ENCODE assay signal across 8 cellular contexts in genomic region chr15:39801641-39802309, GRCh38. TPM values are rescaled to one million over a fixed set of nuclear protein-coding genes. Genes with fewer than 3 reads are reported as not detected.
DNase-seq lines count a peak whose midpoint lies in the region; ATAC-seq and TF ChIP-seq lines count a peak whose summit lies in the region.

No MANE protein-coding gene starts in this region.

- intact Hi-C loops in activated CD4-positive, alpha-beta T cell treated with anti-CD3 and anti-CD28 coated beads, Interleukin-2, amount 10 ng/mL, durations not matched to agents 24 days and 14 days (cut with micrococcal nuclease): loop anchor here (5.0 kb wide), 1 partner anchor 71 kb away; no protein-coding TSS in a partner anchor
- intact Hi-C loops in HCT116 (cut with micrococcal nuclease): loop anchor here (1.0 kb wide), 1 partner anchor 74 kb away; no protein-coding TSS in a partner anchor
- intact Hi-C loops in PC-9 (cut with micrococcal nuclease; ENCODE audit: unreplicated experiment): no loop called here

- no peak overlapping the region for H3K9ac ChIP-seq in HCT116 (ENCODE audit: low read length)

- CTCF ChIA-PET in HCT116 (lab: Charles Lee) (interaction anchor here (1.0 kb wide), 2 partner anchors 73 to 116 kb away, joined by 3 to 5 read pairs; no protein-coding TSS in a partner anchor), PC-9 (lab: Charles Lee) (no interaction called here)

- no peaks in the 10 kb centered on the region for H3K9me2 ChIP-seq in HCT116 (ENCODE audit: insufficient read depth)
- no peaks in the 10 kb centered on the region for H3K9me2 ChIP-seq in PC-9 (ENCODE audit: insufficient read depth)

- peak overlapping the region; percentile 24 for H2AFZ ChIP-seq in HCT116 (ENCODE audit: low read depth, low read length, poor library complexity, severe bottlenecking)
- H2AFZ ChIP-seq in PC-9: no peak overlapping the region

- POLR2A ChIA-PET in HCT116 (lab: Charles Lee): no interaction called here
- POLR2A ChIA-PET in PC-9 (lab: Charles Lee; ENCODE audit: unreplicated experiment): no interaction called here

- H3K27ac Mint-ChIP-seq in activated CD4-positive, alpha-beta T cell treated with anti-CD3 and anti-CD28 coated beads, Interleukin-2, amount 10 ng/mL, durations not matched to agents 24 days and 14 days: no peak overlapping the region

- H3K4me1 Mint-ChIP-seq in activated CD4-positive, alpha-beta T cell treated with anti-CD3 and anti-CD28 coated beads, Interleukin-2, amount 10 ng/mL, durations not matched to agents 24 days and 14 days: no peaks in the 10 kb centered on the region

- H3K27ac ChIP-seq in HCT116 (ENCODE audit: low read depth, low read length) (no peak overlapping the region), PC-9 (no peak overlapping the region)

- H3K79me2 ChIP-seq in HCT116 (ENCODE audit: insufficient read depth, low read length) (no peaks in the 10 kb centered on the region), PC-9 (ENCODE audit: low read depth) (no peaks in the 10 kb centered on the region)

- peak; percentile 54 for TF ChIP-seq RAD21 in HCT116 (IDR thresholded peaks at IDR 0.05; ENCODE audit: low read depth)

- H3K4me2 ChIP-seq in HCT116 (ENCODE audit: low read length) (no peak overlapping the region), PC-9 (no peak overlapping the region)

- H3K9me3 Mint-ChIP-seq in activated CD4-positive, alpha-beta T cell treated with anti-CD3 and anti-CD28 coated beads, Interleukin-2, amount 10 ng/mL, durations not matched to agents 24 days and 14 days: no peaks in the 10 kb centered on the region

- H3K4me1 ChIP-seq in HCT116 (ENCODE audit: control insufficient read depth in 1 of 2, insufficient read depth in 2 of 2, low read length in 2 of 2): peaks cover 0 to 4% of the 10 kb centered on the region in 2 experiments; a peak in 1 of 4 replicates
- H3K4me1 ChIP-seq in PC-9 (replicated peaks; ENCODE audit: insufficient read depth): 0 out of 2 replicates have a peak, but pooled peaks cover 4% of the 10 kb centered on the region

- DNase-seq in activated CD4-positive, alpha-beta T cell treated with anti-CD3 and anti-CD28 coated beads, Interleukin-2, amount 10 ng/mL, durations not matched to agents 24 days and 14 days: peak; percentile 67
- DNase-seq in activated CD4-positive, alpha-beta T cell treated with anti-CD3 and anti-CD28 coated beads, Interleukin-2, amount 50 U/mL, for 1 hour: no peak
- DNase-seq in HCT116 (ENCODE audit: low read depth, low spot score): peak; percentile 46
- no peak for DNase-seq in PC-9
- DNase-seq in foreskin fibroblast: no peak
- no peak for DNase-seq in stimulated activated CD4-positive, alpha-beta T cell treated with anti-CD3 and anti-CD28 coated beads, Interleukin-2, amount 100 ng/mL, for 48 hours
- no peak for DNase-seq in epidermal melanocyte (ENCODE audit: insufficient read length, low spot score)

- peaks cover 20% of the 10 kb centered on the region for H3K27me3 Mint-ChIP-seq in activated CD4-positive, alpha-beta T cell treated with anti-CD3 and anti-CD28 coated beads, Interleukin-2, amount 10 ng/mL, durations not matched to agents 24 days and 14 days

- no peaks in the 10 kb centered on the region for H3K9me3 ChIP-seq in HCT116 (ENCODE audit: control insufficient read depth in 1 of 2, insufficient read depth in 1 of 2, low read depth in 1 of 2, low read length in 2 of 2)
- no peaks in the 10 kb centered on the region for H3K9me3 ChIP-seq in PC-9 (ENCODE audit: insufficient read depth, low read depth)

- H3K36me3 ChIP-seq in HCT116 (ENCODE audit: control insufficient read depth in 1 of 2, insufficient read depth in 2 of 2, low read length in 2 of 2) (no peaks in the 10 kb centered on the region), PC-9 (ENCODE audit: low read depth) (no peaks in the 10 kb centered on the region)

- H4K20me1 ChIP-seq in HCT116 (ENCODE audit: insufficient read depth): no peaks in the 10 kb centered on the region
- no peaks in the 10 kb centered on the region for H4K20me1 ChIP-seq in PC-9 (ENCODE audit: insufficient read depth)

- no peak overlapping the region for H3K4me3 ChIP-seq in HCT116 (replicated peaks in 1 of 2; ENCODE audit: low read depth in 1 of 2, low read length in 2 of 2)
- no peak overlapping the region for H3K4me3 ChIP-seq in PC-9
- no peak overlapping the region for H3K4me3 ChIP-seq in foreskin fibroblast (ENCODE audit: low read depth in 1 of 2, low read length in 2 of 2)

- H3K27me3 ChIP-seq in HCT116 (ENCODE audit: insufficient read depth, low read length) (no peaks in the 10 kb centered on the region), PC-9 (ENCODE audit: insufficient read depth, low read depth) (no peaks in the 10 kb centered on the region)

- TF ChIP-seq CTCF in HCT116 (IDR thresholded peaks at IDR 0.05 in 2 of 3, conservative IDR thresholded peaks at IDR 0.05 in 1 of 3; ENCODE audit: borderline replicate concordance in 1 of 3, insufficient read depth in 1 of 3, low read depth in 2 of 3, low read length in 2 of 3) (peak; percentile 24 to 60 (median 59); a peak in 5 of 6 replicates), PC-9 (conservative IDR thresholded peaks at IDR 0.05) (peak; percentile 41; the same call in 1 of the 2 replicates), foreskin fibroblast (IDR thresholded peaks at IDR 0.05; ENCODE audit: low read depth, low read length) (peak; percentile 24)

- RAD21 ChIA-PET in HCT116 (lab: Charles Lee; ENCODE audit: low non-redundant PET in 1 of 2, low total read pairs in 2 of 2, uncharacterized antibody in 2 of 2, unreplicated experiment in 2 of 2): no interaction called here

- no peak overlapping the region for H3K4me3 Mint-ChIP-seq in activated CD4-positive, alpha-beta T cell treated with anti-CD3 and anti-CD28 coated beads, Interleukin-2, amount 10 ng/mL, durations not matched to agents 24 days and 14 days

- no peaks in the 10 kb centered on the region for H3F3A ChIP-seq in PC-9 (ENCODE audit: insufficient read depth, low read depth)

- H3K36me3 Mint-ChIP-seq in activated CD4-positive, alpha-beta T cell treated with anti-CD3 and anti-CD28 coated beads, Interleukin-2, amount 10 ng/mL, durations not matched to agents 24 days and 14 days (ENCODE audit: low read depth): no peaks in the 10 kb centered on the region

- BruUV-seq in HCT116 (replicated peaks; lab: Mats Ljungman, UMichigan): no TSS peak
- no TSS peak for BruUV-seq in PC-9 (replicated peaks; lab: Mats Ljungman, UMichigan)

- ATAC-seq in HCT116: peak; percentile 98
- no peak for ATAC-seq in HG02610 (IDR thresholded peaks at IDR 0.05; ENCODE audit: unreplicated experiment)

- no peak for TF ChIP-seq POLR2A in HCT116 (IDR thresholded peaks at IDR 0.05; ENCODE audit: borderline replicate concordance, extremely low read depth, insufficient read depth, insufficient read length)

TF ChIP-seq in HCT116, 20 proteins besides CTCF, POLR2A, EP300 and RAD21:
- TF ChIP-seq POLR2AphosphoS5 (IDR thresholded peaks at IDR 0.05; ENCODE audit: low read depth, low read length) (no peak), JUND (IDR thresholded peaks at IDR 0.05) (no peak), SRF (IDR thresholded peaks at IDR 0.05; ENCODE audit: low read depth) (no peak), CBX3 (IDR thresholded peaks at IDR 0.05; ENCODE audit: low read depth) (no peak), MAX (IDR thresholded peaks at IDR 0.05) (no peak), ZFX (IDR thresholded peaks at IDR 0.05) (no peak), TCF7L2 (IDR thresholded peaks at IDR 0.05; ENCODE audit: borderline replicate concordance, extremely low read depth, insufficient read depth, insufficient read length) (no peak)

RNA-seq across cellular contexts. Expression of gene FSIP1, which starts 19.1 kb away (rescaled TPM):
- 0.37 and 0.47 TPM in 2 replicates for total RNA-seq in activated CD4-positive, alpha-beta T cell treated with anti-CD3 and anti-CD28 coated beads, Interleukin-2, amount 10 ng/mL, durations not matched to agents 24 days and 14 days
- total RNA-seq in HCT116 (2021; ENCODE audit: unreplicated experiment) (0.42 TPM), PC-9 (2021) (0.63 and 1.2 TPM in 2 replicates)
- 0.16 and 0.18 TPM in 2 replicates for polyA plus RNA-seq in HCT116 (2012)

Comparison
In these comparisons a context has a peak if more than half of its experiments do, and no peak if none do; other contexts are left out.
1. DNase-seq: peak in activated CD4-positive, alpha-beta T cell treated with anti-CD3 and anti-CD28 coated beads, Interleukin-2, amount 10 ng/mL, durations not matched to agents 24 days and 14 days (single experiment) and HCT116 (single experiment); none in activated CD4-positive, alpha-beta T cell treated with anti-CD3 and anti-CD28 coated beads, Interleukin-2, amount 50 U/mL, for 1 hour (single experiment), PC-9 (0 of 2), foreskin fibroblast (0 of 2), stimulated activated CD4-positive, alpha-beta T cell treated with anti-CD3 and anti-CD28 coated beads, Interleukin-2, amount 100 ng/mL, for 48 hours (0 of 2) and epidermal melanocyte (single experiment).
2. Peak in every context shown above with its lines, with median percentiles within 50 percentile points of each other: CTCF ChIP-seq.